ENCODE assay signal across 8 cellular contexts in the genomic region with DNA sequence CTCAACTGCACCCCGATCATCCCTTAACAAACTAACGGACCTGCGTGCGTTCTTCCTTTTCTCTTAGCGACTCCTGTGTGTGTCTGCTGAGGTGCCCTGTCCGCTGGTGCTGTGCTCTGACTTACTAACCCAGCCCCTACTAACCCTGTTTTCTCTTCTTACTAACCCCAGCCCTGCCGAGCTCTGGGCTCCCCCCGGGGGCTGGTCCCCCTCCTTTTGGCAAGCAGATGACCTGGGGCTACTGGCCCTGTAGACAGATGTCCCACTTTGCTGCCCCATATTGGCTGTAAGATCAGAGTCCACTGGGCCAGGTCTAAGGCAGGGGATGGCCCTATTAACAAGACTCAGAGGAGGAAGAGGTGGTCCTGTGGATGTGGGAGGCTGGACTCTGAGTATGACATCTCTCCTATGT. TPM values are rescaled to one million over a fixed set of nuclear protein-coding genes. Genes with fewer than 3 reads are reported as not detected.
DNase-seq lines count a peak whose midpoint lies in the region; ATAC-seq, FAIRE-seq and TF ChIP-seq lines count a peak whose summit lies in the region.

No MANE protein-coding gene starts in this region.

- H3K36me3 ChIP-seq in kidney (ENCODE audit: control insufficient read depth in 1 of 2, insufficient read depth in 2 of 2, low read length in 2 of 2) (no peaks in the 10 kb centered on the region), thyroid gland (no peaks in the 10 kb centered on the region)

- no peaks in the 10 kb centered on the region for H3K27me3 ChIP-seq in thyroid gland

- peak overlapping the region; percentile 96 for H3K27ac Mint-ChIP-seq in activated naive CD4-positive, alpha-beta T cell treated with anti-CD3 and anti-CD28 coated beads, Interleukin-2, amount 50 U/mL, for 24 hours

- H3K9ac ChIP-seq in kidney (ENCODE audit: low read length in 2 of 2), result peak overlapping the region in 1 of 2 donors; percentile 22

- no peak for TF ChIP-seq POLR2A in thyroid gland (IDR thresholded peaks at IDR 0.05)

- no peaks in the 10 kb centered on the region for H3K27me3 Mint-ChIP-seq in activated naive CD4-positive, alpha-beta T cell treated with anti-CD3 and anti-CD28 coated beads, Interleukin-2, amount 50 U/mL, for 24 hours

- H3K9me3 Mint-ChIP-seq in activated naive CD4-positive, alpha-beta T cell treated with anti-CD3 and anti-CD28 coated beads, Interleukin-2, amount 50 U/mL, for 24 hours, result no peaks in the 10 kb centered on the region

- FAIRE-seq in kidney (lab: Jason Lieb, UNC), result no peak

- H3K4me1 ChIP-seq in kidney (ENCODE audit: control insufficient read depth in 1 of 2, insufficient read depth in 1 of 2, low read depth in 1 of 2, low read length in 2 of 2), result peaks cover 12 to 22% of the 10 kb centered on the region in 2 donors
- H3K4me1 ChIP-seq in thyroid gland, result peaks cover 19 to 32% of the 10 kb centered on the region in 2 donors

- H3K27ac ChIP-seq in kidney (ENCODE audit: low read depth in 2 of 2, low read length in 2 of 2) (peak overlapping the region; percentile 93 to 95), thyroid gland (peak overlapping the region; percentile 94 to 98 (median 94))

- H3K4me3 ChIP-seq in kidney (ENCODE audit: low read length in 2 of 2), result peak overlapping the region; percentile 92
- H3K4me3 ChIP-seq in thyroid gland (replicated peaks in 1 of 3), result peak overlapping the region in 1 of 3 donors; percentile 76

- ATAC-seq in GM19324 (IDR thresholded peaks at IDR 0.05; ENCODE audit: low FRiP score, unreplicated experiment) (peak; percentile 1), HG03175 (IDR thresholded peaks at IDR 0.05; ENCODE audit: unreplicated experiment) (peak; percentile 2), GM19035 (IDR thresholded peaks at IDR 0.05; ENCODE audit: unreplicated experiment) (no peak)

- WGBS in thyroid gland, 2 donors, result 81 to 92% methylated on average over 8 of the region's 8 CpGs

- H3K4me3 Mint-ChIP-seq in activated naive CD4-positive, alpha-beta T cell treated with anti-CD3 and anti-CD28 coated beads, Interleukin-2, amount 50 U/mL, for 24 hours, result peak overlapping the region; percentile 97

- peaks cover 77% of the 10 kb centered on the region for H3K4me1 Mint-ChIP-seq in activated naive CD4-positive, alpha-beta T cell treated with anti-CD3 and anti-CD28 coated beads, Interleukin-2, amount 50 U/mL, for 24 hours

- intact Hi-C loops in kidney (cut with DNase I) (no loop called here), thyroid gland (cut with DNase I) (loop anchor here (10.0 kb wide), 1 partner anchor 1133 kb away; a partner anchor contains a TSS)

- H3K9me3 ChIP-seq in kidney (ENCODE audit: control insufficient read depth in 1 of 2, low read length in 2 of 2), result peaks cover 0 to 5% of the 10 kb centered on the region in 2 donors
- no peaks in the 10 kb centered on the region for H3K9me3 ChIP-seq in thyroid gland

- DNase-seq in kidney (no peak), thyroid gland (no peak), superior temporal gyrus (ENCODE audit: extremely low spot score) (no peak), A172 (ENCODE audit: low spot score) (no peak)

- peaks cover 3% of the 10 kb centered on the region for H3K36me3 Mint-ChIP-seq in activated naive CD4-positive, alpha-beta T cell treated with anti-CD3 and anti-CD28 coated beads, Interleukin-2, amount 50 U/mL, for 24 hours

- TF ChIP-seq CTCF in kidney (IDR thresholded peaks at IDR 0.05; ENCODE audit: borderline replicate concordance, extremely low read depth, insufficient read depth) (no peak), thyroid gland (IDR thresholded peaks at IDR 0.05) (peak in 1 of 6 experiments; percentile 7)

RNA-seq across cellular contexts. Expression of a gene that starts 14.7 kb away (rescaled TPM):
- total RNA-seq in kidney (6.8 TPM), thyroid gland (1 to 10 TPM in 3 of 4 donors, under 1 TPM in 1; 0.67 to 2.6 (median 1.2) TPM)
- 0.04 TPM for polyA plus RNA-seq in kidney (ENCODE audit: insufficient read depth, low read depth, low replicate concordance)
- 1.9 and 2.2 TPM in 2 replicates for total RNA-seq in A172 (2014; rRNA removed; shearing (Covaris generic))

RNA-seq across cellular contexts. Expression of a gene that starts 50.3 kb away (rescaled TPM):
- 0.41 TPM for total RNA-seq in kidney
- not detected for polyA plus RNA-seq in kidney (ENCODE audit: insufficient read depth, low read depth, low replicate concordance)
- not detected for total RNA-seq in thyroid gland
- not detected in 2 replicates for total RNA-seq in A172 (2014; rRNA removed; shearing (Covaris generic))

RNA-seq across cellular contexts. Expression of a gene that starts 54.2 kb away (rescaled TPM):
- total RNA-seq in kidney (1.7 TPM), thyroid gland (1 to 10 TPM in 1 of 4 donors, not detected in 3; 1.0 TPM)
- polyA plus RNA-seq in kidney (ENCODE audit: insufficient read depth, low read depth, low replicate concordance), result 0.54 TPM
- total RNA-seq in A172 (2014; rRNA removed; shearing (Covaris generic)), result not detected in 2 replicates
